1 cellular context compared by ENCODE assay signal in genomic region chr17:44280383-44280782, GRCh38.
TF ChIP-seq lines count a peak whose summit lies in the region.

No MANE protein-coding gene starts in this region.

TF ChIP-seq in H1, 55 proteins besides CTCF, POLR2A, EP300 and RAD21:
- no peak for TF ChIP-seq CHD2 (IDR thresholded peaks at IDR 0.05; ENCODE audit: low read length)
- no peak for TF ChIP-seq USF2 (IDR thresholded peaks at IDR 0.05; ENCODE audit: low read length)
- no peak for TF ChIP-seq BRCA1 (IDR thresholded peaks at IDR 0.05; ENCODE audit: low read depth, low read length)
- TF ChIP-seq, protein P1, sequence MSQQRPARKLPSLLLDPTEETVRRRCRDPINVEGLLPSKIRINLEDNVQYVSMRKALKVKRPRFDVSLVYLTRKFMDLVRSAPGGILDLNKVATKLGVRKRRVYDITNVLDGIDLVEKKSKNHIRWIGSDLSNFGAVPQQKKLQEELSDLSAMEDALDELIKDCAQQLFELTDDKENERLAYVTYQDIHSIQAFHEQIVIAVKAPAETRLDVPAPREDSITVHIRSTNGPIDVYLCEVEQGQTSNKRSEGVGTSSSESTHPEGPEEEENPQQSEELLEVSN (IDR thresholded peaks at IDR 0.05), result no peak
- TF ChIP-seq RXRA (IDR thresholded peaks at IDR 0.05; ENCODE audit: insufficient read depth, low read depth, low read length), result no peak
- TF ChIP-seq CTBP2 (IDR thresholded peaks at IDR 0.05; ENCODE audit: borderline replicate concordance, insufficient read depth, insufficient read length, low read length), result no peak
- TF ChIP-seq NANOG (IDR thresholded peaks at IDR 0.05; ENCODE audit: insufficient read depth, low read depth, low read length, poor library complexity, severe bottlenecking), result no peak
- TF ChIP-seq RBBP5 (IDR thresholded peaks at IDR 0.05; ENCODE audit: borderline replicate concordance, low read depth, low read length), result no peak
- TF ChIP-seq KDM1A (IDR thresholded peaks at IDR 0.05; ENCODE audit: borderline replicate concordance, low read length), result no peak
- no peak for TF ChIP-seq MAFK (IDR thresholded peaks at IDR 0.05; ENCODE audit: low read depth, low read length)
- TF ChIP-seq SAP30 (IDR thresholded peaks at IDR 0.05; ENCODE audit: insufficient read depth, insufficient replicate concordance, low read length), result no peak
- TF ChIP-seq SUZ12 (IDR thresholded peaks at IDR 0.05; ENCODE audit: low read length), result no peak
- no peak for TF ChIP-seq HDAC2 (IDR thresholded peaks at IDR 0.05; ENCODE audit: borderline replicate concordance in 1 of 2, low read depth in 2 of 2, low read length in 2 of 2)
- TF ChIP-seq, protein P2, sequence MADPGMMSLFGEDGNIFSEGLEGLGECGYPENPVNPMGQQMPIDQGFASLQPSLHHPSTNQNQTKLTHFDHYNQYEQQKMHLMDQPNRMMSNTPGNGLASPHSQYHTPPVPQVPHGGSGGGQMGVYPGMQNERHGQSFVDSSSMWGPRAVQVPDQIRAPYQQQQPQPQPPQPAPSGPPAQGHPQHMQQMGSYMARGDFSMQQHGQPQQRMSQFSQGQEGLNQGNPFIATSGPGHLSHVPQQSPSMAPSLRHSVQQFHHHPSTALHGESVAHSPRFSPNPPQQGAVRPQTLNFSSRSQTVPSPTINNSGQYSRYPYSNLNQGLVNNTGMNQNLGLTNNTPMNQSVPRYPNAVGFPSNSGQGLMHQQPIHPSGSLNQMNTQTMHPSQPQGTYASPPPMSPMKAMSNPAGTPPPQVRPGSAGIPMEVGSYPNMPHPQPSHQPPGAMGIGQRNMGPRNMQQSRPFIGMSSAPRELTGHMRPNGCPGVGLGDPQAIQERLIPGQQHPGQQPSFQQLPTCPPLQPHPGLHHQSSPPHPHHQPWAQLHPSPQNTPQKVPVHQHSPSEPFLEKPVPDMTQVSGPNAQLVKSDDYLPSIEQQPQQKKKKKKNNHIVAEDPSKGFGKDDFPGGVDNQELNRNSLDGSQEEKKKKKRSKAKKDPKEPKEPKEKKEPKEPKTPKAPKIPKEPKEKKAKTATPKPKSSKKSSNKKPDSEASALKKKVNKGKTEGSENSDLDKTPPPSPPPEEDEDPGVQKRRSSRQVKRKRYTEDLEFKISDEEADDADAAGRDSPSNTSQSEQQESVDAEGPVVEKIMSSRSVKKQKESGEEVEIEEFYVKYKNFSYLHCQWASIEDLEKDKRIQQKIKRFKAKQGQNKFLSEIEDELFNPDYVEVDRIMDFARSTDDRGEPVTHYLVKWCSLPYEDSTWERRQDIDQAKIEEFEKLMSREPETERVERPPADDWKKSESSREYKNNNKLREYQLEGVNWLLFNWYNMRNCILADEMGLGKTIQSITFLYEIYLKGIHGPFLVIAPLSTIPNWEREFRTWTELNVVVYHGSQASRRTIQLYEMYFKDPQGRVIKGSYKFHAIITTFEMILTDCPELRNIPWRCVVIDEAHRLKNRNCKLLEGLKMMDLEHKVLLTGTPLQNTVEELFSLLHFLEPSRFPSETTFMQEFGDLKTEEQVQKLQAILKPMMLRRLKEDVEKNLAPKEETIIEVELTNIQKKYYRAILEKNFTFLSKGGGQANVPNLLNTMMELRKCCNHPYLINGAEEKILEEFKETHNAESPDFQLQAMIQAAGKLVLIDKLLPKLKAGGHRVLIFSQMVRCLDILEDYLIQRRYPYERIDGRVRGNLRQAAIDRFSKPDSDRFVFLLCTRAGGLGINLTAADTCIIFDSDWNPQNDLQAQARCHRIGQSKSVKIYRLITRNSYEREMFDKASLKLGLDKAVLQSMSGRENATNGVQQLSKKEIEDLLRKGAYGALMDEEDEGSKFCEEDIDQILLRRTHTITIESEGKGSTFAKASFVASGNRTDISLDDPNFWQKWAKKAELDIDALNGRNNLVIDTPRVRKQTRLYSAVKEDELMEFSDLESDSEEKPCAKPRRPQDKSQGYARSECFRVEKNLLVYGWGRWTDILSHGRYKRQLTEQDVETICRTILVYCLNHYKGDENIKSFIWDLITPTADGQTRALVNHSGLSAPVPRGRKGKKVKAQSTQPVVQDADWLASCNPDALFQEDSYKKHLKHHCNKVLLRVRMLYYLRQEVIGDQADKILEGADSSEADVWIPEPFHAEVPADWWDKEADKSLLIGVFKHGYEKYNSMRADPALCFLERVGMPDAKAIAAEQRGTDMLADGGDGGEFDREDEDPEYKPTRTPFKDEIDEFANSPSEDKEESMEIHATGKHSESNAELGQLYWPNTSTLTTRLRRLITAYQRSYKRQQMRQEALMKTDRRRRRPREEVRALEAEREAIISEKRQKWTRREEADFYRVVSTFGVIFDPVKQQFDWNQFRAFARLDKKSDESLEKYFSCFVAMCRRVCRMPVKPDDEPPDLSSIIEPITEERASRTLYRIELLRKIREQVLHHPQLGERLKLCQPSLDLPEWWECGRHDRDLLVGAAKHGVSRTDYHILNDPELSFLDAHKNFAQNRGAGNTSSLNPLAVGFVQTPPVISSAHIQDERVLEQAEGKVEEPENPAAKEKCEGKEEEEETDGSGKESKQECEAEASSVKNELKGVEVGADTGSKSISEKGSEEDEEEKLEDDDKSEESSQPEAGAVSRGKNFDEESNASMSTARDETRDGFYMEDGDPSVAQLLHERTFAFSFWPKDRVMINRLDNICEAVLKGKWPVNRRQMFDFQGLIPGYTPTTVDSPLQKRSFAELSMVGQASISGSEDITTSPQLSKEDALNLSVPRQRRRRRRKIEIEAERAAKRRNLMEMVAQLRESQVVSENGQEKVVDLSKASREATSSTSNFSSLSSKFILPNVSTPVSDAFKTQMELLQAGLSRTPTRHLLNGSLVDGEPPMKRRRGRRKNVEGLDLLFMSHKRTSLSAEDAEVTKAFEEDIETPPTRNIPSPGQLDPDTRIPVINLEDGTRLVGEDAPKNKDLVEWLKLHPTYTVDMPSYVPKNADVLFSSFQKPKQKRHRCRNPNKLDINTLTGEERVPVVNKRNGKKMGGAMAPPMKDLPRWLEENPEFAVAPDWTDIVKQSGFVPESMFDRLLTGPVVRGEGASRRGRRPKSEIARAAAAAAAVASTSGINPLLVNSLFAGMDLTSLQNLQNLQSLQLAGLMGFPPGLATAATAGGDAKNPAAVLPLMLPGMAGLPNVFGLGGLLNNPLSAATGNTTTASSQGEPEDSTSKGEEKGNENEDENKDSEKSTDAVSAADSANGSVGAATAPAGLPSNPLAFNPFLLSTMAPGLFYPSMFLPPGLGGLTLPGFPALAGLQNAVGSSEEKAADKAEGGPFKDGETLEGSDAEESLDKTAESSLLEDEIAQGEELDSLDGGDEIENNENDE (IDR thresholded peaks at IDR 0.05; ENCODE audit: insufficient replicate concordance, low read length), result no peak
- TF ChIP-seq SP4 (IDR thresholded peaks at IDR 0.05; ENCODE audit: low read length), result no peak
- no peak for TF ChIP-seq ATF3 (IDR thresholded peaks at IDR 0.05; ENCODE audit: insufficient read depth, low read depth, low read length)
